ENCODE assay signal across 8 cellular contexts in genomic region chr13:48094404-48094780, GRCh38. TPM values are rescaled to one million over a fixed set of nuclear protein-coding genes. Genes with fewer than 3 reads are reported as not detected.
A peak's percentile ranks its signal among the peaks of the same experiment; 100 is the strongest.
DNase-seq lines count a peak whose midpoint lies in the region; ATAC-seq and TF ChIP-seq lines count a peak whose summit lies in the region.

No MANE protein-coding gene starts in this region.

- peaks cover 55% of the 10 kb centered on the region for H3K79me2 ChIP-seq in SK-N-SH (ENCODE audit: insufficient read depth)

- H3F3A ChIP-seq in SK-N-SH (replicated peaks; ENCODE audit: insufficient read depth): no peaks in the 10 kb centered on the region

- peak overlapping the region; percentile 76; the same call in 1 of the 2 replicates for H2AFZ ChIP-seq in SK-N-SH (ENCODE audit: low read depth)

- POLR2A ChIA-PET in SK-N-SH (lab: Yijun Ruan, JAX): interaction anchor here (0.6 to 1.2 kb wide), 2 partner anchors 57 to 130 kb away, joined by 3 to 10 read pairs; partner anchors contain the start of gene NUDT15
- POLR2A ChIA-PET in naive thymus-derived CD8-positive, alpha-beta T cell (lab: Charles Lee): interaction anchor here (0.9 to 2.7 kb wide), 11 partner anchors 14 to 209 kb away, joined by 3 to 24 read pairs (median 4); partner anchors contain the start of genes ITM2B, NUDT15 and RB1

- no peak for TF ChIP-seq CTCF in HFF-Myc (IDR thresholded peaks at IDR 0.05; ENCODE audit: low read depth, low read length, missing control alignments)
- TF ChIP-seq CTCF in SK-N-SH (IDR thresholded peaks at IDR 0.05): no peak
- TF ChIP-seq CTCF in epithelial cell of proximal tubule (conservative IDR thresholded peaks at IDR 0.05; ENCODE audit: low read depth, low read length): no peak

- H3K27me3 ChIP-seq in SK-N-SH (ENCODE audit: insufficient read depth): no peaks in the 10 kb centered on the region

- H3K9me3 ChIP-seq in ES-I3 (ENCODE audit: control insufficient read depth, insufficient read depth, low read length) (no peaks in the 10 kb centered on the region), SK-N-SH (no peaks in the 10 kb centered on the region)

- no peaks in the 10 kb centered on the region for H3K9me2 ChIP-seq in SK-N-SH

- H3K4me1 ChIP-seq in ES-I3 (ENCODE audit: insufficient read depth, low read length): peaks cover 21% of the 10 kb centered on the region
- peaks cover 5 to 13% of the 10 kb centered on the region in 2 experiments; a peak in 3 of 4 replicates for H3K4me1 ChIP-seq in SK-N-SH (ENCODE audit: control insufficient read depth in 1 of 2, insufficient read depth in 2 of 2, low read depth in 1 of 2, low read length in 1 of 2)

- no peak for TF ChIP-seq EP300 in SK-N-SH (IDR thresholded peaks at IDR 0.05; ENCODE audit: borderline replicate concordance in 1 of 2, low read depth in 1 of 2, low read length in 1 of 2)

- DNase-seq in HFF-Myc (ENCODE audit: extremely low read depth, low read depth) (no peak), SK-N-SH (no peak), epithelial cell of proximal tubule (ENCODE audit: low read depth) (no peak), NCI-H187 treated with DMSO at 0.1 percent for 48 hours (lab: John Stamatoyannopoulos, UW) (no peak)
- peak in 2 of 10 donors; percentile 3 to 4 for DNase-seq in naive thymus-derived CD8-positive, alpha-beta T cell

- under 1% methylated on average over 9 of the region's 14 CpGs for WGBS in SK-N-SH (ENCODE audit: low lambda C conversion rate)

- peaks cover 0 to 3% (median 0%) of the 10 kb centered on the region in 9 donors for H3K9me3 Mint-ChIP-seq in naive thymus-derived CD8-positive, alpha-beta T cell

- no peak for TF ChIP-seq RAD21 in SK-N-SH (IDR thresholded peaks at IDR 0.05; ENCODE audit: low read length)

- peak overlapping the region; percentile 92 to 99 (median 98) for H3K27ac Mint-ChIP-seq in naive thymus-derived CD8-positive, alpha-beta T cell

- H3K27me3 Mint-ChIP-seq in naive thymus-derived CD8-positive, alpha-beta T cell: no peaks in the 10 kb centered on the region

- peaks cover 16 to 55% (median 45%) of the 10 kb centered on the region in 4 donors for H3K4me1 Mint-ChIP-seq in naive thymus-derived CD8-positive, alpha-beta T cell

- H3K27ac ChIP-seq in SK-N-SH (ENCODE audit: low read depth in 2 of 2, low read length in 1 of 2): peak overlapping the region; percentile 59 to 70; a peak in 3 of 4 replicates

- peaks cover 13% of the 10 kb centered on the region; the same call in 1 of the 2 replicates for H4K20me1 ChIP-seq in SK-N-SH (ENCODE audit: insufficient read depth)

- H3K4me3 ChIP-seq in HFF-Myc (replicated peaks; ENCODE audit: low read depth, low read length): peak overlapping the region; percentile 70
- H3K4me3 ChIP-seq in SK-N-SH (ENCODE audit: low read depth in 2 of 2, low read length in 1 of 2): peak overlapping the region; percentile 96 to 98
- peak overlapping the region; percentile 86 for H3K4me3 ChIP-seq in epithelial cell of proximal tubule (ENCODE audit: low read depth, low read length)

- H3K9ac ChIP-seq in ES-I3 (ENCODE audit: low read depth, low read length) (peak overlapping the region; percentile 89), SK-N-SH (peak overlapping the region; percentile 95)

- peak; percentile 3 to 7 for ATAC-seq in naive thymus-derived CD8-positive, alpha-beta T cell
- ATAC-seq in GM18870 (IDR thresholded peaks at IDR 0.05; ENCODE audit: unreplicated experiment): no peak
- no peak for ATAC-seq in HG03095 (IDR thresholded peaks at IDR 0.05; ENCODE audit: unreplicated experiment)

- peaks cover 0 to 12% (median 0%) of the 10 kb centered on the region in 3 donors for H3K36me3 Mint-ChIP-seq in naive thymus-derived CD8-positive, alpha-beta T cell

- peak overlapping the region; percentile 78 for H3K4me2 ChIP-seq in SK-N-SH

- H3K4me3 Mint-ChIP-seq in naive thymus-derived CD8-positive, alpha-beta T cell: peak overlapping the region; percentile 89 to 99 (median 96)

- CTCF ChIA-PET in SK-N-SH (lab: Yijun Ruan, JAX): interaction anchor here (0.6 to 2.0 kb wide), 23 partner anchors 9 to 674 kb away, joined by 3 to 10 read pairs (median 5); partner anchors contain the start of genes ITM2B and NUDT15

- H3K36me3 ChIP-seq in ES-I3 (ENCODE audit: insufficient read depth, low read length) (no peaks in the 10 kb centered on the region), SK-N-SH (replicated peaks in 1 of 2; ENCODE audit: control insufficient read depth in 1 of 2, insufficient read depth in 2 of 2, low read length in 1 of 2) (peaks cover 0 to 7% of the 10 kb centered on the region in 2 experiments)

TF ChIP-seq in SK-N-SH, 30 proteins besides CTCF, POLR2A, EP300 and RAD21:
- TF ChIP-seq RXRA (IDR thresholded peaks at IDR 0.05; ENCODE audit: borderline replicate concordance, low read depth) (no peak), FOSL2 (IDR thresholded peaks at IDR 0.05; ENCODE audit: borderline replicate concordance, low read depth) (no peak), TCF12 (IDR thresholded peaks at IDR 0.05) (no peak), GATA2 (CRISPR knock-in tag; IDR thresholded peaks at IDR 0.05) (no peak), USF2 (IDR thresholded peaks at IDR 0.05; ENCODE audit: borderline replicate concordance, low read depth, low read length) (no peak)

RNA-seq across cellular contexts. Expression of gene MED4, which starts 0.5 kb away (rescaled TPM):
- polyA plus RNA-seq in SK-N-SH (2012; rRNA removed): 42.2 and 56.9 TPM in 2 replicates
- polyA plus RNA-seq in SK-N-SH (2012; cell fraction: cytosol; rRNA removed): 68.2 and 82.9 TPM in 2 replicates
- 17.8 and 23.5 TPM in 2 replicates for polyA plus RNA-seq in SK-N-SH (2012; cell fraction: nucleus; rRNA removed)
- total RNA-seq in epithelial cell of proximal tubule: 28.1 and 30.0 TPM in 2 replicates
- total RNA-seq in naive thymus-derived CD8-positive, alpha-beta T cell: 10 to 100 TPM; 47.1 to 55.6 TPM
- polyA plus RNA-seq in naive thymus-derived CD8-positive, alpha-beta T cell: 10 to 100 TPM; 88.9 to 91.9 (median 90.1) TPM

RNA-seq across cellular contexts. Expression of gene NUDT15, which starts 56.9 kb away (rescaled TPM):
- polyA plus RNA-seq in SK-N-SH (2012; rRNA removed): 11.9 and 13.8 TPM in 2 replicates
- 19.6 and 22.4 TPM in 2 replicates for polyA plus RNA-seq in SK-N-SH (2012; cell fraction: cytosol; rRNA removed)
- 2.4 and 4.0 TPM in 2 replicates for polyA plus RNA-seq in SK-N-SH (2012; cell fraction: nucleus; rRNA removed)
- total RNA-seq in epithelial cell of proximal tubule: 32.3 and 47.0 TPM in 2 replicates
- total RNA-seq in naive thymus-derived CD8-positive, alpha-beta T cell: 1 to 10 TPM; 4.9 to 5.6 TPM
- polyA plus RNA-seq in naive thymus-derived CD8-positive, alpha-beta T cell: 1 to 10 TPM; 7.0 to 8.5 (median 7.3) TPM

Comparison
In these comparisons a context has a peak if more than half of its experiments do, and no peak if none do; other contexts are left out.
1. ATAC-seq: peak in naive thymus-derived CD8-positive, alpha-beta T cell (2 of 2); none in GM18870 (single experiment) and HG03095 (single experiment).
2. Peak in every context shown above with its lines, with median percentiles within 50 percentile points of each other: H3K4me3 ChIP-seq.